ENCODE assay signal across 18 cellular contexts in genomic region chr9:13974891-13975290, GRCh38.
"Had no signal": no experiment of that assay in that cellular context is flagged by ENCODE, and none has a peak within 500 bp of the region (broad histone marks: within the 10 kb centered on the region; RNA-seq: fewer than 3 reads in every experiment).

No MANE protein-coding gene starts in this region.

- H3K9me3 ChIP-seq: adrenal gland, mucosa of descending colon, right lobe of liver, suprapubic skin, upper lobe of right lung had no signal

- H3K4me3 ChIP-seq: adrenal gland, mucosa of descending colon, right lobe of liver, suprapubic skin, upper lobe of right lung had no signal

- H3K4me1 ChIP-seq: right lobe of liver, upper lobe of right lung had no signal

- H3K36me3 ChIP-seq: adrenal gland, right lobe of liver, suprapubic skin, upper lobe of right lung had no signal

- H3K27me3 ChIP-seq: adrenal gland, right lobe of liver, suprapubic skin, upper lobe of right lung had no signal

- H3K27ac ChIP-seq: adrenal gland, epithelial cell of prostate, right lobe of liver, suprapubic skin, upper lobe of right lung had no signal

- ATAC-seq: activated T-helper 17 cell treated with anti-CD3 and anti-CD28 coated beads, Interleukin-2, amount 50 U/mL, for 72 hours; mucosa of descending colon; natural killer cell treated with Interleukin-12 subunit alpha and Interleukin-12 subunit beta and Interleukin-15 and Interleukin-18, amount 100 ng/mL, for 72 hours; right lobe of liver; stimulated activated naive CD8-positive, alpha-beta T cell treated with anti-CD3 and anti-CD28 coated beads, Interleukin-15, Interleukin-2, amounts not matched to agents 100 U/mL and 50 U/mL, for 24 hours; upper lobe of right lung had no signal

- DNase-seq: activated CD4-positive, alpha-beta T cell treated with anti-CD3 and anti-CD28 coated beads, Interleukin-2, amount 50 U/mL, for 1 hour; activated CD4-positive, CD25-positive, alpha-beta regulatory T cell; activated naive CD4-positive, alpha-beta T cell treated with anti-CD3 and anti-CD28 coated beads for 36 hours; activated T-cell treated with anti-CD3 and anti-CD28 coated beads for 4 hours; adrenal gland; effector memory CD4-positive, alpha-beta T cell; hypothalamus; mammary epithelial cell; mucosa of descending colon; occipital lobe; right lobe of liver; stimulated activated CD4-positive, alpha-beta T cell treated with anti-CD3 and anti-CD28 coated beads, Interleukin-12 subunit alpha, Interleukin-12 subunit beta, amount 100 ng/mL, for 4 hours; stimulated activated naive CD8-positive, alpha-beta T cell treated with anti-CD3 and anti-CD28 coated beads, Interleukin-15, Interleukin-2, amounts not matched to agents 100 U/mL and 50 U/mL, for 24 hours; upper lobe of right lung had no signal
